2 cellular contexts compared by ENCODE assay signal in the genomic region with DNA sequence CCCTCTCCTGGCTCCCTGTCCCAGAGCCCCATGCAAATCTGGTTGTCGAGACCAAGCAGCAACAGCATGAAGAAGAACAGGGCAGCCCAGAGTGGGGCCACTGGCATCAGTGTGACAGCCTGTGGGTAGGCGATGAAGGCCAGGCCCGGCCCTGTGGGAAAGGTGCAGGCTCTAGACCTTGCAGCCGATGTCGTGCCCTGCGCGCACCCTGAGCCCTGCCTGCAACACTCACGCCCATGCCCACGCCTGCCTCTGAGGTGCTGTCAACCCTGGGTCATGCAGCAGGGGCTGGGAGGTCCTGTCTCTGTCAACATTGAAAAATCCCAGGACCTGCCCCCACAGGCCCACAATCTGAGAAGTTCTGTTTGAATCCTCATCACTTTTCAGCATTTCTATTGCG.
DNase-seq lines count a peak whose midpoint lies in the region; FAIRE-seq and TF ChIP-seq lines count a peak whose summit lies in the region.
"Not testable (repeated sequence)": the region's sequence is repeated elsewhere in the genome, so short reads cannot be mapped to it uniquely, and the experiment has no call there.

No MANE protein-coding gene starts in this region.

- FAIRE-seq in bronchial epithelial cell (lab: Jason Lieb, UNC), result peak; percentile 97

- H3K4me1 Mint-ChIP-seq in osteocyte (ENCODE audit: unreplicated experiment), result not testable (repeated sequence)

- H3K36me3 Mint-ChIP-seq in osteocyte (ENCODE audit: unreplicated experiment), result not testable (repeated sequence)

- TF ChIP-seq CTCF in bronchial epithelial cell (IDR thresholded peaks at IDR 0.05; ENCODE audit: insufficient read depth, low read length, severe bottlenecking); osteocyte (IDR thresholded peaks at IDR 0.05): not testable (repeated sequence)

- not testable (repeated sequence) for H3K36me3 ChIP-seq in bronchial epithelial cell (ENCODE audit: control insufficient read depth, insufficient read depth, low read length)

- not testable (repeated sequence) for H3K27me3 ChIP-seq in bronchial epithelial cell (ENCODE audit: control insufficient read depth, insufficient read depth, low read length)

- H3K27me3 Mint-ChIP-seq in osteocyte (ENCODE audit: unreplicated experiment), result not testable (repeated sequence)

- not testable (repeated sequence) for DNase-seq in bronchial epithelial cell (ENCODE audit: low read depth)
- DNase-seq in osteocyte (ENCODE audit: extremely low spot score, unreplicated experiment), result peak; percentile 57

- not testable (repeated sequence) for H3K4me3 Mint-ChIP-seq in osteocyte (ENCODE audit: unreplicated experiment)

- H3K4me3 ChIP-seq in bronchial epithelial cell (ENCODE audit: low read depth, low read length), result not testable (repeated sequence)

- H3K27ac Mint-ChIP-seq in osteocyte (ENCODE audit: unreplicated experiment), result not testable (repeated sequence)

- H3K9me3 Mint-ChIP-seq in osteocyte (ENCODE audit: unreplicated experiment), result not testable (repeated sequence)
